ENCODE assay signal across 14 cellular contexts in genomic region chr2:157312866-157313486, GRCh38. TPM values are rescaled to one million over a fixed set of nuclear protein-coding genes. Genes with fewer than 3 reads are reported as not detected.
DNase-seq lines count a peak whose midpoint lies in the region; ATAC-seq and TF ChIP-seq lines count a peak whose summit lies in the region.
"Had no signal": no experiment of that assay in that cellular context is flagged by ENCODE, and none has a peak within 500 bp of the region (broad histone marks: within the 10 kb centered on the region; RNA-seq: fewer than 3 reads in every experiment).

No MANE protein-coding gene starts in this region.

- TF ChIP-seq CTCF in adrenal gland (IDR thresholded peaks at IDR 0.05), result no peak

- H3K4me1 ChIP-seq in adrenal gland (replicated peaks in 1 of 2), result no peaks in the 10 kb centered on the region

- intact Hi-C loops in adrenal gland (cut with DNase I), result no loop called here

- H3K4me1 Mint-ChIP-seq in activated T-cell treated with anti-CD3 and anti-CD28 coated beads, Interleukin-2, amount 50 U/mL, for 24 hours (ENCODE audit: low read depth), result peaks cover 41% of the 10 kb centered on the region
- H3K4me1 Mint-ChIP-seq: mesothelial cell of epicardium had no signal

- no peaks in the 10 kb centered on the region for H3K27me3 ChIP-seq in adrenal gland

- 84 to 94% (median 91%) methylated on average over 1 of the region's 1 CpG for WGBS in adrenal gland, 4 donors

- no peaks in the 10 kb centered on the region for H3K36me3 ChIP-seq in adrenal gland (replicated peaks in 1 of 2)
- H3K36me3 ChIP-seq: thoracic aorta had no signal

- no peak for TF ChIP-seq POLR2A in adrenal gland (IDR thresholded peaks at IDR 0.05)

- no peak overlapping the region for H3K27ac ChIP-seq in adrenal gland
- H3K27ac ChIP-seq: thoracic aorta had no signal

- no peaks in the 10 kb centered on the region for H3K9me3 Mint-ChIP-seq in activated T-cell treated with anti-CD3 and anti-CD28 coated beads, Interleukin-2, amount 50 U/mL, for 24 hours
- H3K9me3 Mint-ChIP-seq: activated CD4-positive, alpha-beta memory T cell treated with anti-CD3 and anti-CD28 coated beads for 36 hours; mesothelial cell of epicardium had no signal

- no peak overlapping the region for H3K4me3 ChIP-seq in adrenal gland
- H3K4me3 ChIP-seq: thoracic aorta had no signal

- no peaks in the 10 kb centered on the region for H3K9me3 ChIP-seq in adrenal gland (replicated peaks in 1 of 3)
- H3K9me3 ChIP-seq: thoracic aorta had no signal

- H3K27me3 Mint-ChIP-seq in activated T-cell treated with anti-CD3 and anti-CD28 coated beads, Interleukin-2, amount 50 U/mL, for 24 hours, result peaks cover 2% of the 10 kb centered on the region

- no peak for DNase-seq in activated T-cell treated with anti-CD3 and anti-CD28 coated beads, Interleukin-2, amount 50 U/mL, for 24 hours
- no peak for DNase-seq in activated T-cell treated with anti-CD3 and anti-CD28 coated beads, Interleukin-2, amount 50 U/mL, for 48 hours
- DNase-seq in iris pigment epithelial cell (ENCODE audit: low read depth) (peak; percentile 20), SIG-M5 treated with dmso at 0.1 percent for 504 hours (lab: John Stamatoyannopoulos, UW; ENCODE audit: unreplicated experiment) (no peak), RPMI8226 (no peak), adrenal gland (no peak)
- DNase-seq: activated CD4-positive, alpha-beta memory T cell treated with anti-CD3 and anti-CD28 coated beads for 36 hours; effector memory CD4-positive, alpha-beta T cell had no signal

- peak; percentile 49 for ATAC-seq in GM21717 (IDR thresholded peaks at IDR 0.05; ENCODE audit: unreplicated experiment)
- peak; percentile 67 for ATAC-seq in HG03439 (IDR thresholded peaks at IDR 0.05; ENCODE audit: unreplicated experiment)

- peak overlapping the region; percentile 44 for H3K27ac Mint-ChIP-seq in activated T-cell treated with anti-CD3 and anti-CD28 coated beads, Interleukin-2, amount 50 U/mL, for 24 hours
- H3K27ac Mint-ChIP-seq: activated CD4-positive, alpha-beta memory T cell treated with anti-CD3 and anti-CD28 coated beads for 36 hours; mesothelial cell of epicardium had no signal

- H3K4me3 Mint-ChIP-seq in activated T-cell treated with anti-CD3 and anti-CD28 coated beads, Interleukin-2, amount 50 U/mL, for 24 hours, result no peak overlapping the region
- H3K4me3 Mint-ChIP-seq: activated CD4-positive, alpha-beta memory T cell treated with anti-CD3 and anti-CD28 coated beads for 36 hours; mesothelial cell of epicardium had no signal

- H3K36me3 Mint-ChIP-seq in activated T-cell treated with anti-CD3 and anti-CD28 coated beads, Interleukin-2, amount 50 U/mL, for 24 hours (ENCODE audit: low read depth), result no peaks in the 10 kb centered on the region
- H3K36me3 Mint-ChIP-seq: activated CD4-positive, alpha-beta memory T cell treated with anti-CD3 and anti-CD28 coated beads for 36 hours; mesothelial cell of epicardium had no signal

RNA-seq across cellular contexts. Expression of gene ERMN, which starts 12.6 kb away (rescaled TPM):
- under 1 TPM in 1 of 8 donors, not detected in 7; 0.10 TPM for total RNA-seq in adrenal gland
- polyA plus RNA-seq in adrenal gland, result under 1 TPM; 0.04 to 0.40 (median 0.17) TPM
- total RNA-seq: mesothelial cell of epicardium had no signal
- polyA plus RNA-seq: AG04450 had no signal

RNA-seq across cellular contexts. Expression of gene GALNT5, which starts 55.5 kb away (rescaled TPM):
- under 1 TPM in 6 of 8 donors, not detected in 2; under 0.01 to 0.13 (median 0.09) TPM for total RNA-seq in adrenal gland
- under 1 TPM in 2 of 3 donors, not detected in 1; 0.03 to 0.07 TPM for polyA plus RNA-seq in adrenal gland
- total RNA-seq: activated CD4-positive, alpha-beta memory T cell treated with anti-CD3 and anti-CD28 coated beads for 36 hours; T-helper 1 cell treated with Interleukin-12 subunit alpha and Interleukin-12 subunit beta and Interleukin-4 antibody, amounts not matched to agents 30 ng/mL and 1 ng/mL, for 36 hours had no signal
